In genomic region chr18:711693-712400, GRCh38 we compare ENCODE assay signal across 8 cellular contexts. TPM values are rescaled to one million over a fixed set of nuclear protein-coding genes. Genes with fewer than 3 reads are reported as not detected.
DNase-seq lines count a peak whose midpoint lies in the region; ATAC-seq and TF ChIP-seq lines count a peak whose summit lies in the region.

No MANE protein-coding gene starts in this region.

- H2AK5ac ChIP-seq in IMR-90 (ENCODE audit: low read depth, low read length) (peak overlapping the region; percentile 29; the same call in 1 of the 2 replicates), trophoblast cell (ENCODE audit: low read length) (no peak overlapping the region)

- BruUV-seq in IMR-90 (replicated peaks; lab: Mats Ljungman, UMichigan): TSS peak; percentile 21

- peak overlapping the region; percentile 31 for H3K18ac ChIP-seq in IMR-90 (ENCODE audit: low read depth, low read length)
- H3K18ac ChIP-seq in trophoblast cell (ENCODE audit: low read length): peak overlapping the region; percentile 80

- H2BK5ac ChIP-seq in IMR-90 (ENCODE audit: low read depth, low read length, poor library complexity, severe bottlenecking) (peak overlapping the region; percentile 16), trophoblast cell (ENCODE audit: low read depth, low read length, poor library complexity) (peak overlapping the region; percentile 11)

- H3K4me2 ChIP-seq in DOHH2 (ENCODE audit: low read length) (peak overlapping the region; percentile 84), IMR-90 (ENCODE audit: low read depth, low read length) (peak overlapping the region; percentile 93), trophoblast cell (ENCODE audit: low read length) (peak overlapping the region; percentile 89)

- H3K4me3 Mint-ChIP-seq in activated naive CD8-positive, alpha-beta T cell: peak overlapping the region; percentile 95

- peak; percentile 57 to 86 for TF ChIP-seq EP300 in tibial nerve (IDR thresholded peaks at IDR 0.05)

- peak overlapping the region; percentile 97 for H3K27ac Mint-ChIP-seq in activated naive CD8-positive, alpha-beta T cell

- no peaks in the 10 kb centered on the region for H3K27me3 Mint-ChIP-seq in activated naive CD8-positive, alpha-beta T cell

- TF ChIP-seq POLR2A in IMR-90 (IDR thresholded peaks at IDR 0.05; ENCODE audit: low read depth, low read length) (peak; percentile 75), tibial nerve (IDR thresholded peaks at IDR 0.05) (peak in 1 of 2 donors; percentile 39)

- H3K4me1 ChIP-seq in DOHH2 (ENCODE audit: control insufficient read depth, low read length) (peaks cover 30% of the 10 kb centered on the region), IMR-90 (ENCODE audit: control insufficient read depth, insufficient read depth, low read length) (no peaks in the 10 kb centered on the region), trophoblast cell (ENCODE audit: control insufficient read depth in 1 of 2, insufficient read depth in 2 of 2, low read length in 2 of 2) (peaks cover 4 to 6% of the 10 kb centered on the region in 2 experiments), tibial nerve (peaks cover 0 to 19% (median 6%) of the 10 kb centered on the region in 4 donors)

- H3K14ac ChIP-seq in IMR-90 (replicated peaks; ENCODE audit: low read depth, low read length): peak overlapping the region; percentile 17
- H3K14ac ChIP-seq in trophoblast cell (ENCODE audit: low read length): peak overlapping the region; percentile 88

- CTCF ChIA-PET in IMR-90 (lab: Yijun Ruan, JAX): interaction anchor here (1.0 to 2.0 kb wide), 5 partner anchors 9 to 127 kb away, joined by 3 to 4 read pairs (median 3); no protein-coding TSS in a partner anchor

- H3K9me2 ChIP-seq in DOHH2 (replicated peaks; ENCODE audit: control insufficient read depth, low read length): no peaks in the 10 kb centered on the region

- H3K79me2 ChIP-seq in DOHH2 (ENCODE audit: control insufficient read depth, low read length) (peaks cover 43% of the 10 kb centered on the region), trophoblast cell (ENCODE audit: control insufficient read depth, insufficient read depth, low read length, poor library complexity) (peaks cover 7% of the 10 kb centered on the region)

- peaks cover 10% of the 10 kb centered on the region for H3K36me3 Mint-ChIP-seq in activated naive CD8-positive, alpha-beta T cell

- POLR2A ChIA-PET in IMR-90 (lab: Charles Lee; ENCODE audit: unreplicated experiment): no interaction called here

- peak; percentile 75 for ATAC-seq in GM21529 (IDR thresholded peaks at IDR 0.05; ENCODE audit: unreplicated experiment)
- ATAC-seq in IMR-90 (ENCODE audit: low read depth): peak; percentile 46
- ATAC-seq in Right ventricle myocardium superior (ENCODE audit: poor library complexity): peak; percentile 66

- H2AFZ ChIP-seq in IMR-90 (replicated peaks; ENCODE audit: low read length, poor library complexity): peak overlapping the region; percentile 95
- peak overlapping the region; percentile 97 for H2AFZ ChIP-seq in trophoblast cell (ENCODE audit: insufficient read depth, low read length, poor library complexity)

- peaks cover 4% of the 10 kb centered on the region for H3K9me1 ChIP-seq in IMR-90 (ENCODE audit: insufficient read depth, low read length)

- peak overlapping the region; percentile 85 for H3K4me3 ChIP-seq in DOHH2 (ENCODE audit: low read length)
- H3K4me3 ChIP-seq in IMR-90 (ENCODE audit: insufficient read depth, low read depth, low read length): peak overlapping the region; percentile 54
- H3K4me3 ChIP-seq in trophoblast cell (ENCODE audit: low read depth, low read length): peak overlapping the region; percentile 81
- peak overlapping the region; percentile 45 to 87 (median 61) for H3K4me3 ChIP-seq in tibial nerve

- TF ChIP-seq CTCF in DOHH2 (IDR thresholded peaks at IDR 0.05; ENCODE audit: low read depth, low read length, poor library complexity, severe bottlenecking) (peak; percentile 23), IMR-90 (conservative IDR thresholded peaks at IDR 0.05; ENCODE audit: low read depth, low read length) (0 out of 2 replicates have a peak, but pooled peaks have one; percentile 9), tibial nerve (IDR thresholded peaks at IDR 0.05) (no peak)

- no peaks in the 10 kb centered on the region for H3F3A ChIP-seq in DOHH2 (ENCODE audit: control insufficient read depth, insufficient read depth)

- H4K8ac ChIP-seq in IMR-90 (ENCODE audit: low read depth in 2 of 2, low read length in 2 of 2) (peak overlapping the region; percentile 48 to 68), trophoblast cell (ENCODE audit: low read depth, low read length) (peak overlapping the region; percentile 84)

- H3K23ac ChIP-seq in IMR-90 (ENCODE audit: low read depth, low read length): peak overlapping the region; percentile 62
- H3K23ac ChIP-seq in trophoblast cell (ENCODE audit: low read length): no peak overlapping the region

- H3K27me3 ChIP-seq in DOHH2 (ENCODE audit: control insufficient read depth, low read length) (peaks cover 15% of the 10 kb centered on the region; the same call in 1 of the 2 replicates), IMR-90 (ENCODE audit: control insufficient read depth, insufficient read depth, low read length) (no peaks in the 10 kb centered on the region), trophoblast cell (ENCODE audit: insufficient read depth, low read length) (no peaks in the 10 kb centered on the region), tibial nerve (no peaks in the 10 kb centered on the region)

- H2AK9ac ChIP-seq in IMR-90 (replicated peaks; ENCODE audit: low read depth, low read length, poor library complexity): peak overlapping the region; percentile 95

- peaks cover 21 to 32% of the 10 kb centered on the region in 2 experiments for H3K79me1 ChIP-seq in IMR-90 (ENCODE audit: low read depth in 1 of 2, low read length in 2 of 2)
- H3K79me1 ChIP-seq in trophoblast cell (ENCODE audit: low read length): peaks cover 10% of the 10 kb centered on the region

- H3K9ac ChIP-seq in IMR-90 (ENCODE audit: low read depth, low read length) (peak overlapping the region; percentile 41), trophoblast cell (ENCODE audit: low read length) (peak overlapping the region; percentile 77)

- in situ Hi-C loops in IMR-90 (cut with MboI; ENCODE audit: low sequenced_read_pairs): no loop called here
- in situ Hi-C loops in SK-MEL-5 (cut with HindIII; ENCODE audit: low pct_unique_long_range_greater_than_20kb, low sequenced_read_pairs): no loop called here

- no peak for TF ChIP-seq RAD21 in IMR-90 (IDR thresholded peaks at IDR 0.05; ENCODE audit: low read length)

- dilution Hi-C loops in IMR-90 (cut with HindIII; ENCODE audit: low sequenced_read_pairs, unreplicated experiment): no loop called here

- intact Hi-C loops in IMR-90 (cut with micrococcal nuclease): loop anchor here (5.0 kb wide), 1 partner anchor 55 kb away; the partner anchor contains the start of gene TYMS
- intact Hi-C loops in Right ventricle myocardium superior (cut with DNase I): no loop called here

- H3K9me3 ChIP-seq in DOHH2 (ENCODE audit: control insufficient read depth, insufficient read depth, low read length) (no peaks in the 10 kb centered on the region), IMR-90 (ENCODE audit: control insufficient read depth, insufficient read depth, low read length) (peaks cover 6% of the 10 kb centered on the region; the same call in 1 of the 2 replicates), trophoblast cell (ENCODE audit: insufficient read depth, low read depth, low read length) (no peaks in the 10 kb centered on the region), tibial nerve (peaks cover 0 to 11% (median 0%) of the 10 kb centered on the region in 4 donors)

- peaks cover 47% of the 10 kb centered on the region for H3K4me1 Mint-ChIP-seq in activated naive CD8-positive, alpha-beta T cell (ENCODE audit: low read depth)

- H3K4ac ChIP-seq in IMR-90 (ENCODE audit: low read depth, low read length): peak overlapping the region; percentile 60
- H3K4ac ChIP-seq in trophoblast cell (ENCODE audit: low read depth, low read length): no peak overlapping the region

- DNase-seq in IMR-90 (peak; percentile 88), SK-MEL-5 (ENCODE audit: low read depth, low spot score) (peak; percentile 75), Right ventricle myocardium superior (peak; percentile 78), trophoblast cell (peak; percentile 80 to 91), tibial nerve (ENCODE audit: low spot score in 2 of 2) (peak; percentile 61 to 86)

- H4K5ac ChIP-seq in IMR-90 (ENCODE audit: low read depth, low read length): peak overlapping the region; percentile 13

- H4K12ac ChIP-seq in trophoblast cell (ENCODE audit: low read depth, low read length): peak overlapping the region; percentile 83

- no peak overlapping the region for H2BK20ac ChIP-seq in IMR-90 (ENCODE audit: low read depth, low read length)

- peak overlapping the region; percentile 29 for H3K27ac ChIP-seq in DOHH2 (ENCODE audit: low read depth, low read length)
- H3K27ac ChIP-seq in IMR-90 (ENCODE audit: insufficient read depth, low read length): peak overlapping the region; percentile 3
- peak overlapping the region; percentile 51 for H3K27ac ChIP-seq in trophoblast cell (ENCODE audit: low read depth, low read length)
- H3K27ac ChIP-seq in tibial nerve: peak overlapping the region; percentile 60 to 89 (median 79)

- 0% methylated on average over 2 of the region's 42 CpGs; no CpG with 5 or more reads in 1 of the 2 experiments for WGBS in IMR-90 (ENCODE audit: extremely low coverage in 2 of 2, insufficient read length in 1 of 2), 2 experiments
- no CpG with 5 or more reads among the region's 42 CpGs for WGBS in trophoblast cell (ENCODE audit: extremely low coverage, insufficient coverage, insufficient read length)
- 0% methylated on average over 29 to 39 of the region's 42 CpGs for WGBS in tibial nerve, 2 donors

- H2BK15ac ChIP-seq in IMR-90 (ENCODE audit: low read depth, low read length): 0 out of 3 replicates have a peak overlapping the region, but pooled peaks have one; percentile 2

- no peaks in the 10 kb centered on the region for H4K20me1 ChIP-seq in DOHH2 (ENCODE audit: control insufficient read depth, insufficient read depth, low read depth, low read length)
- peaks cover 7% of the 10 kb centered on the region; the same call in 1 of the 2 replicates for H4K20me1 ChIP-seq in IMR-90 (ENCODE audit: insufficient read depth, low read length)

- H2BK12ac ChIP-seq in trophoblast cell (ENCODE audit: low read length): no peak overlapping the region

- peak overlapping the region; percentile 63 for H3K56ac ChIP-seq in IMR-90 (ENCODE audit: extremely low read depth, insufficient read depth, low read length)

- peak overlapping the region; percentile 54 for H4K91ac ChIP-seq in IMR-90 (ENCODE audit: insufficient read depth, low read depth, low read length)
- H4K91ac ChIP-seq in trophoblast cell (ENCODE audit: low read depth, low read length): peak overlapping the region; percentile 79

- H3K9me3 Mint-ChIP-seq in activated naive CD8-positive, alpha-beta T cell (ENCODE audit: low read depth): no peaks in the 10 kb centered on the region

- peak overlapping the region; percentile 74; the same call in 1 of the 2 replicates for H2BK120ac ChIP-seq in IMR-90 (ENCODE audit: low read depth, low read length)
- H2BK120ac ChIP-seq in trophoblast cell (ENCODE audit: insufficient read depth, low read length, poor library complexity): peak overlapping the region; percentile 44

- H3K36me3 ChIP-seq in DOHH2 (ENCODE audit: control insufficient read depth, low read length) (peaks cover 16% of the 10 kb centered on the region), IMR-90 (ENCODE audit: control insufficient read depth, insufficient read depth, low read length) (peaks cover 4% of the 10 kb centered on the region; the same call in 1 of the 2 replicates), trophoblast cell (ENCODE audit: control insufficient read depth in 1 of 2, insufficient read depth in 2 of 2, low read length in 2 of 2) (peaks cover 6 to 8% of the 10 kb centered on the region in 2 experiments), tibial nerve (peaks cover 0 to 11% (median 0%) of the 10 kb centered on the region in 3 donors)

RNA-seq across cellular contexts. Expression of gene ENOSF1, which starts 0.6 kb away (rescaled TPM):
- total RNA-seq in IMR-90 (2012; rRNA removed): 10.0 and 12.2 TPM in 2 replicates
- polyA plus RNA-seq in IMR-90 (2012; rRNA removed): 10.6 and 12.6 TPM in 2 replicates
- 6.0 and 7.4 TPM in 2 replicates for polyA plus RNA-seq in IMR-90 (2012; cell fraction: cytosol; rRNA removed)
- 75.1 and 113 TPM in 2 replicates for polyA plus RNA-seq in IMR-90 (2012; cell fraction: nucleus; rRNA removed; ENCODE audit: low replicate concordance)
- 113 and 121 TPM in 2 replicates for total RNA-seq in SK-MEL-5 (2014; rRNA removed; shearing (Covaris generic))
- polyA plus RNA-seq in SK-MEL-5 (2015; cell fraction: cytosol; rRNA removed): 64.3 and 85.7 TPM in 2 replicates
- 293 and 398 TPM in 2 replicates for polyA plus RNA-seq in SK-MEL-5 (2015; cell fraction: nucleus; rRNA removed)
- 20.9 TPM for total RNA-seq in Right ventricle myocardium superior
- polyA plus RNA-seq in trophoblast cell (2013): 7.4 and 8.1 TPM in 2 replicates
- 10 to 100 TPM; 37.0 to 86.9 (median 47.3) TPM for total RNA-seq in tibial nerve

RNA-seq across cellular contexts. Expression of gene TYMS, which starts 54.4 kb away (rescaled TPM):
- total RNA-seq in IMR-90 (2012; rRNA removed) (26.7 and 28.3 TPM in 2 replicates), Right ventricle myocardium superior (2.7 TPM), tibial nerve (1 to 10 TPM in 1 of 4 donors, under 1 TPM in 2, not detected in 1; 0.84 to 4.2 (median 0.90) TPM)
- polyA plus RNA-seq in IMR-90 (2012; rRNA removed): 92.2 and 96.9 TPM in 2 replicates
- 43.9 and 50.3 TPM in 2 replicates for polyA plus RNA-seq in IMR-90 (2012; cell fraction: cytosol; rRNA removed)
- 21.3 and 23.1 TPM in 2 replicates for polyA plus RNA-seq in IMR-90 (2012; cell fraction: nucleus; rRNA removed; ENCODE audit: low replicate concordance)
- 27.4 and 30.4 TPM in 2 replicates for total RNA-seq in SK-MEL-5 (2014; rRNA removed; shearing (Covaris generic))
- polyA plus RNA-seq in SK-MEL-5 (2015; cell fraction: cytosol; rRNA removed): 158 and 171 TPM in 2 replicates
- 81.1 and 82.7 TPM in 2 replicates for polyA plus RNA-seq in SK-MEL-5 (2015; cell fraction: nucleus; rRNA removed)
- 79.9 and 81.7 TPM in 2 replicates for polyA plus RNA-seq in trophoblast cell (2013)

Comparison
In these comparisons a context has a peak if more than half of its experiments do, and no peak if none do; other contexts are left out.
1. Peak in every context shown above with its lines: DNase-seq, ATAC-seq, H3K4me3 ChIP-seq and H3K27ac ChIP-seq.
2. H3K27ac ChIP-seq: peak in every context shown above with its lines; median percentile 79 in tibial nerve; 51 in trophoblast cell; 29 in DOHH2; 3 in IMR-90.
3. CTCF ChIP-seq: peak in DOHH2 (single experiment) and IMR-90 (single experiment); none in tibial nerve (0 of 5).